8 cellular contexts compared by ENCODE assay signal in the genomic region with DNA sequence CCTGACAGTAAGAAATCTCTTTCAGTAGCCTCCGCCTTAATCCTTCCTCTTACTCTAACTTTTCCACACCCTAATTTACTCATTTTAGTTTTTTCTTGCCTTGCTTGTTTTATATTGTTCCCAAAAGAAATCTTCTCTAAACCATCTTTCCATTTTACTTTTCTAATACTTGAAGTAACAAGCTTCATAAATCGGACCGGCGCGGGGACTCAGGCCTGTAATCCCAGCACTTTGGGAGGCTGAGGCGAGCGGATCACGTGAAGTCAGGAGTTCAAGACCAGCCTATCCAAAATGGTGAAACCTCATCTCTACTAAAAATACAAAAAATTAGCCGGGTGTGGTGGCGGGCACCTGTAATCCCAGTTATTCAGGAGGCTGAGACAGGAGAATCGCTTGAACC. TPM values are rescaled to one million over a fixed set of nuclear protein-coding genes. Genes with fewer than 3 reads are reported as not detected.
A peak's percentile ranks its signal among the peaks of the same experiment; 100 is the strongest.
DNase-seq lines count a peak whose midpoint lies in the region; ATAC-seq, FAIRE-seq and TF ChIP-seq lines count a peak whose summit lies in the region.

No MANE protein-coding gene starts in this region.

- H3K9ac ChIP-seq in SK-N-MC (ENCODE audit: insufficient read length) (peak overlapping the region; percentile 79), skeletal muscle satellite cell (ENCODE audit: low read depth, low read length) (peak overlapping the region; percentile 65)

- peaks cover 10% of the 10 kb centered on the region for H3K36me3 ChIP-seq in SK-N-MC (ENCODE audit: insufficient read depth, low read length)
- no peaks in the 10 kb centered on the region for H3K36me3 ChIP-seq in esophagus squamous epithelium
- no peaks in the 10 kb centered on the region for H3K36me3 ChIP-seq in skeletal muscle satellite cell (ENCODE audit: insufficient read depth, low read length)
- no peaks in the 10 kb centered on the region for H3K36me3 ChIP-seq in pancreas

- WGBS in esophagus squamous epithelium, 2 donors, result 80 to 89% methylated on average over 11 of the region's 11 CpGs
- WGBS in pancreas, 2 donors, result 89 to 94% methylated on average over 11 of the region's 11 CpGs

- DNase-seq in GM12865 (ENCODE audit: low read depth) (no peak), SK-N-MC (ENCODE audit: low read depth, low spot score) (no peak), esophagus squamous epithelium (lab: John Stamatoyannopoulos, UW) (no peak), pancreas (no peak), LoVo (ENCODE audit: low spot score) (no peak)

- peaks cover 3% of the 10 kb centered on the region; the same call in 1 of the 2 replicates for H3K9me3 ChIP-seq in SK-N-MC (ENCODE audit: low read depth, low read length)
- no peaks in the 10 kb centered on the region for H3K9me3 ChIP-seq in esophagus squamous epithelium
- H3K9me3 ChIP-seq in skeletal muscle satellite cell (replicated peaks; ENCODE audit: low read length), result no peaks in the 10 kb centered on the region
- no peaks in the 10 kb centered on the region for H3K9me3 ChIP-seq in pancreas

- ATAC-seq in pancreas, result no peak
- ATAC-seq in GM19328 (IDR thresholded peaks at IDR 0.05; ENCODE audit: unreplicated experiment), result no peak
- ATAC-seq in GM21360 (IDR thresholded peaks at IDR 0.05; ENCODE audit: unreplicated experiment), result no peak

- intact Hi-C loops in esophagus squamous epithelium (cut with DNase I), result no loop called here
- intact Hi-C loops in pancreas (cut with DNase I), result no loop called here

- H3K4me1 ChIP-seq in esophagus squamous epithelium, result peaks cover 6 to 46% (median 8%) of the 10 kb centered on the region in 3 donors
- H3K4me1 ChIP-seq in skeletal muscle satellite cell (ENCODE audit: control insufficient read depth, insufficient read depth, low read length), result peaks cover 15% of the 10 kb centered on the region
- H3K4me1 ChIP-seq in pancreas, result peaks cover 6 to 9% (median 9%) of the 10 kb centered on the region in 3 donors

- H3K4me3 ChIP-seq in GM12865 (ENCODE audit: low read depth, low read length), result peak overlapping the region; percentile 64
- peak overlapping the region; percentile 82 for H3K4me3 ChIP-seq in SK-N-MC
- peak overlapping the region in 3 of 4 donors; percentile 55 to 74 (median 55) for H3K4me3 ChIP-seq in esophagus squamous epithelium
- H3K4me3 ChIP-seq in skeletal muscle satellite cell (ENCODE audit: low read length), result peak overlapping the region; percentile 74
- H3K4me3 ChIP-seq in pancreas, result peak overlapping the region in 2 of 4 donors; percentile 42 to 60

- 0 out of 2 replicates have a peak overlapping the region, but pooled peaks have one; percentile 28 for H3K27ac ChIP-seq in SK-N-MC
- peak overlapping the region in 1 of 4 donors; percentile 45 for H3K27ac ChIP-seq in esophagus squamous epithelium
- H3K27ac ChIP-seq in pancreas, result peak overlapping the region in 1 of 4 donors; percentile 17

- no peak for FAIRE-seq in pancreas (lab: Jason Lieb, UNC)

- no peak for TF ChIP-seq POLR2A in esophagus squamous epithelium (IDR thresholded peaks at IDR 0.05)

- peak overlapping the region; percentile 85 for H3K4me2 ChIP-seq in skeletal muscle satellite cell (ENCODE audit: low read length)

- no peak for TF ChIP-seq CTCF in GM12865 (IDR thresholded peaks at IDR 0.05; ENCODE audit: insufficient read depth, low read depth, low read length, missing control alignments)
- TF ChIP-seq CTCF in esophagus squamous epithelium (IDR thresholded peaks at IDR 0.05), result no peak
- no peak for TF ChIP-seq CTCF in pancreas (IDR thresholded peaks at IDR 0.05)

- H3K27me3 ChIP-seq in esophagus squamous epithelium, result no peaks in the 10 kb centered on the region
- no peaks in the 10 kb centered on the region for H3K27me3 ChIP-seq in skeletal muscle satellite cell (ENCODE audit: control insufficient read depth, insufficient read depth, low read length)
- H3K27me3 ChIP-seq in pancreas, result no peaks in the 10 kb centered on the region

RNA-seq across cellular contexts. Expression of gene ZNF148, which starts 17.3 kb away (rescaled TPM):
- total RNA-seq in esophagus squamous epithelium (10 to 100 TPM; 10.7 to 25.9 (median 16.9) TPM), pancreas (10 to 100 TPM; 16.4 to 31.2 (median 18.6) TPM)
- total RNA-seq in skeletal muscle satellite cell (2012; rRNA removed), result 20.5 and 23.6 TPM in 2 replicates
- polyA plus RNA-seq in pancreas, result 1 to 10 TPM; 2.1 to 4.6 TPM
